In the genomic region with DNA sequence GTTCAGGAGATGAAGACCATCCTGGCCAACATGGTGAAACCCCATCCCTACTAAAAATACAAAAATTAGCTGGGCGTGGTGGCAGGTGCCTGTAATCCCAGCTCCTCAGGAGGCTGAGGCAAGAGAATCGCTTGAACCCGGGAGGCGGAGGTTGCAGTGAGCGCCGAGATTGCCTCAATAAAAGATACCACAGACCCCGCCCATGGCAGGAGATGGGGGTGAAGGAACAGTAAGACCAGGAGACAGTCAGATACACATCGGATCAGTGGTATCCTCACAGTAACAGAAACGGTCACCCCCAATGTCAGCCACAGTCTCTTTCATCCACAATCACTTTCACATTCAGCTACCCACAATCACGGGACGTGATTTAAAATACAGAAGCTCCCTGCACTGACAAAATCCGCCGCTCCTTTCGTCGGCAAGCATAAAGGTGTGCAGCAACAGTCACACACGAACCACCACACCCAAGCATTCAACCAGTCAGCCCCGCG, we compare ENCODE assay signal across 8 cellular contexts. TPM values are rescaled to one million over a fixed set of nuclear protein-coding genes. Genes with fewer than 3 reads are reported as not detected.
DNase-seq lines count a peak whose midpoint lies in the region; ATAC-seq and TF ChIP-seq lines count a peak whose summit lies in the region.
"Not testable (repeated sequence)": the region's sequence is repeated elsewhere in the genome, so short reads cannot be mapped to it uniquely, and the experiment has no call there.

No MANE protein-coding gene starts in this region.

- 27% methylated on average over 7 of the region's 18 CpGs for WGBS in suprapubic skin

- DNase-seq in GM10266 (ENCODE audit: extremely low spot score) (peak; percentile 55), suprapubic skin (ENCODE audit: low spot score in 2 of 2) (peak in 1 of 2 donors; percentile 63)
- DNase-seq in SJCRH30; astrocyte of the spinal cord (ENCODE audit: low read depth, low spot score); Right ventricle myocardium superior; natural killer cell: not testable (repeated sequence)

- not testable (repeated sequence) for H3K36me3 Mint-ChIP-seq in natural killer cell

- H3K27ac ChIP-seq in SJCRH30 (peak overlapping the region; percentile 63), suprapubic skin (peak overlapping the region; percentile 78)

- not testable (repeated sequence) for TF ChIP-seq CTCF in GM10266 (IDR thresholded peaks at IDR 0.05; ENCODE audit: control insufficient read depth, insufficient read depth, low read depth, missing control alignments); astrocyte of the spinal cord (IDR thresholded peaks at IDR 0.05; ENCODE audit: low read depth, low read length); natural killer cell (IDR thresholded peaks at IDR 0.05); suprapubic skin (IDR thresholded peaks at IDR 0.05)

- not testable (repeated sequence) for H3K4me1 ChIP-seq in SJCRH30
- H3K4me1 ChIP-seq in suprapubic skin: peaks cover 17% of the 10 kb centered on the region

- in situ Hi-C loops in astrocyte of the spinal cord (cut with HindIII; ENCODE audit: low sequenced_read_pairs): not testable (repeated sequence)

- intact Hi-C loops in Right ventricle myocardium superior (cut with DNase I): loop anchor here (10.0 kb wide), 1 partner anchor 94 kb away; the partner anchor contains the start of genes ZNF569 and ZNF570
- intact Hi-C loops in natural killer cell (cut with micrococcal nuclease): loop anchor here (2.0 to 10.0 kb wide), 5 partner anchors 292 to 1156 kb away; partner anchors contain the start of genes SIPA1L3, WDR87, ZNF146 and ZNF420

- H3K4me3 ChIP-seq in SJCRH30 (peak overlapping the region; percentile 76), astrocyte of the spinal cord (ENCODE audit: low read depth, low read length) (peak overlapping the region; percentile 80), suprapubic skin (peak overlapping the region; percentile 70)

- not testable (repeated sequence) for H3K27me3 Mint-ChIP-seq in natural killer cell (ENCODE audit: low read depth in 2 of 2)

- H3K36me3 ChIP-seq in SJCRH30 (peaks cover 14% of the 10 kb centered on the region; the same call in 1 of the 2 replicates), suprapubic skin (peaks cover 18% of the 10 kb centered on the region)

- H3K9me3 ChIP-seq in SJCRH30 (replicated peaks): peaks cover 23% of the 10 kb centered on the region
- H3K9me3 ChIP-seq in suprapubic skin: not testable (repeated sequence)

- H3K4me1 Mint-ChIP-seq in natural killer cell: peaks cover 17 to 19% of the 10 kb centered on the region in 2 donors

- TF ChIP-seq POLR2A in suprapubic skin (IDR thresholded peaks at IDR 0.05): peak in 1 of 2 donors; percentile 21

- peak overlapping the region; percentile 93 to 99 for H3K27ac Mint-ChIP-seq in natural killer cell

- not testable (repeated sequence) for H3K27me3 ChIP-seq in SJCRH30, suprapubic skin

- TF ChIP-seq EP300 in suprapubic skin (IDR thresholded peaks at IDR 0.05): not testable (repeated sequence)

- not testable (repeated sequence) for H3K9me3 Mint-ChIP-seq in natural killer cell

- peak; percentile 28 for ATAC-seq in GM21786 (IDR thresholded peaks at IDR 0.05; ENCODE audit: unreplicated experiment)
- peak; percentile 15 for ATAC-seq in HG03439 (IDR thresholded peaks at IDR 0.05; ENCODE audit: unreplicated experiment)
- ATAC-seq in Right ventricle myocardium superior (ENCODE audit: poor library complexity): peak; percentile 30
- peak; percentile 43 to 65 (median 59) for ATAC-seq in natural killer cell

- peak overlapping the region; percentile 98 for H3K4me3 Mint-ChIP-seq in natural killer cell

RNA-seq across cellular contexts. Expression of gene ZNF527, which starts 0.5 kb away (rescaled TPM):
- total RNA-seq in SJCRH30 (2014; rRNA removed; shearing (Covaris generic)): 8.1 and 8.4 TPM in 2 replicates
- total RNA-seq in Right ventricle myocardium superior (7.2 TPM), natural killer cell (10 to 100 TPM in 2 of 3 donors, 1 to 10 TPM in 1; 9.9 to 14.0 (median 13.6) TPM), suprapubic skin (10 to 100 TPM in 1 of 4 donors, 1 to 10 TPM in 3; 2.9 to 10.5 (median 5.6) TPM)
